ENCODE assay signal across 23 cellular contexts in genomic region chr12:31685801-31686200, GRCh38. TPM values are rescaled to one million over a fixed set of nuclear protein-coding genes. Genes with fewer than 3 reads are reported as not detected.
DNase-seq lines count a peak whose midpoint lies in the region; ATAC-seq and TF ChIP-seq lines count a peak whose summit lies in the region.
"Had no signal": no experiment of that assay in that cellular context is flagged by ENCODE, and none has a peak within 500 bp of the region (broad histone marks: within the 10 kb centered on the region; RNA-seq: fewer than 3 reads in every experiment).

No MANE protein-coding gene starts in this region.

- H2AFZ ChIP-seq in GM23248, result no peak overlapping the region

- intact Hi-C loops in activated B cell treated with CpG ODN at 0.5 μM for 24 hours (cut with micrococcal nuclease) (loop anchor here (5.0 to 10.0 kb wide), 3 partner anchors 82 to 449 kb away; no protein-coding TSS in a partner anchor), lower leg skin (cut with DNase I; ENCODE audit: low total_unique reads) (no loop called here)

- H3K27me3 ChIP-seq in HL-60 (ENCODE audit: insufficient read depth, poor library complexity, severe bottlenecking) (no peaks in the 10 kb centered on the region), GM23248 (replicated peaks; ENCODE audit: insufficient read depth) (no peaks in the 10 kb centered on the region), WERI-Rb-1 (ENCODE audit: insufficient read depth, low read depth, severe bottlenecking) (no peaks in the 10 kb centered on the region)
- H3K27me3 ChIP-seq: BE2C had no signal

- ATAC-seq in activated B cell treated with CpG ODN at 0.5 μM for 24 hours (ENCODE audit: low read depth) (no peak), naive B cell (ENCODE audit: low read depth in 2 of 2) (no peak), GM21381 (IDR thresholded peaks at IDR 0.05; ENCODE audit: unreplicated experiment) (no peak)
- ATAC-seq: HCT116, HepG2, T-cell had no signal

- H3F3A ChIP-seq in GM23248 (ENCODE audit: insufficient read depth), result no peaks in the 10 kb centered on the region

- no peak overlapping the region for H3K4me2 ChIP-seq in GM23248 (ENCODE audit: unreplicated experiment)

- CTCF ChIA-PET in activated B cell treated with CpG ODN at 0.5 μM for 24 hours (lab: Charles Lee), result no interaction called here

- no peaks in the 10 kb centered on the region for H3K36me3 ChIP-seq in GM23248 (ENCODE audit: low read depth)
- no peaks in the 10 kb centered on the region; the same call in 1 of the 2 replicates for H3K36me3 ChIP-seq in WERI-Rb-1
- H3K36me3 ChIP-seq: BE2C had no signal

- H3K9ac ChIP-seq in GM23248, result no peak overlapping the region

- H3K27ac Mint-ChIP-seq in activated B cell treated with CpG ODN at 0.5 μM for 24 hours, result peak overlapping the region; percentile 98
- H3K27ac Mint-ChIP-seq in naive B cell, result peak overlapping the region in 4 of 6 donors; percentile 12 to 91 (median 64)
- H3K27ac Mint-ChIP-seq: CD4-positive, alpha-beta T cell; T-cell had no signal

- H3K4me1 Mint-ChIP-seq in activated B cell treated with CpG ODN at 0.5 μM for 24 hours (peaks cover 49% of the 10 kb centered on the region), naive B cell (peaks cover 15 to 43% (median 18%) of the 10 kb centered on the region in 3 donors)

- no peaks in the 10 kb centered on the region for H3K27me3 Mint-ChIP-seq in activated B cell treated with CpG ODN at 0.5 μM for 24 hours
- no peaks in the 10 kb centered on the region for H3K27me3 Mint-ChIP-seq in naive B cell
- H3K27me3 Mint-ChIP-seq: CD4-positive, alpha-beta T cell; T-cell had no signal

- H3K27ac ChIP-seq in HL-60 (replicated peaks) (peak overlapping the region; percentile 64), GM23248 (no peak overlapping the region), WERI-Rb-1 (no peak overlapping the region)
- H3K27ac ChIP-seq: RWPE1 had no signal

- peaks cover 55% of the 10 kb centered on the region for H3K36me3 Mint-ChIP-seq in activated B cell treated with CpG ODN at 0.5 μM for 24 hours (ENCODE audit: low read depth)
- H3K36me3 Mint-ChIP-seq in naive B cell, result peaks cover 21 to 24% of the 10 kb centered on the region in 2 donors

- POLR2A ChIA-PET in activated B cell treated with CpG ODN at 0.5 μM for 24 hours (lab: Charles Lee), result interaction anchor here (0.6 to 4.7 kb wide), 10 partner anchors 19 to 274 kb away, joined by 3 to 52 read pairs (median 10); partner anchors contain the start of genes AMN1, ETFBKMT and RESF1

- in situ Hi-C loops in GM23248 (cut with MboI), result loop anchor here (25.0 kb wide), 1 partner anchor 102 kb away; a partner anchor contains a TSS

- H3K4me3 ChIP-seq in HL-60 (replicated peaks; ENCODE audit: insufficient read depth, low read length) (no peak overlapping the region), lower leg skin (ENCODE audit: low read depth, poor library complexity, severe bottlenecking) (no peak overlapping the region), GM23248 (no peak overlapping the region), WERI-Rb-1 (ENCODE audit: low read depth, low read length) (no peak overlapping the region)

- no peaks in the 10 kb centered on the region for H4K20me1 ChIP-seq in GM23248 (ENCODE audit: insufficient read depth)

- H3K9me3 Mint-ChIP-seq in activated B cell treated with CpG ODN at 0.5 μM for 24 hours, result peaks cover 7% of the 10 kb centered on the region
- peaks cover 4 to 42% (median 26%) of the 10 kb centered on the region in 7 donors for H3K9me3 Mint-ChIP-seq in naive B cell

- H3K9me2 ChIP-seq in GM23248 (ENCODE audit: insufficient read depth), result no peaks in the 10 kb centered on the region

- TF ChIP-seq POLR2A in lower leg skin (IDR thresholded peaks at IDR 0.05), result no peak

- DNase-seq in HL-60 (ENCODE audit: low read depth in 1 of 2, low spot score in 1 of 2) (no peak), activated B cell treated with CpG ODN at 0.5 μM for 24 hours (no peak), naive B cell (no peak), lower leg skin (ENCODE audit: low spot score in 2 of 2) (no peak), GM23248 (no peak), WERI-Rb-1 (no peak)
- DNase-seq: BE2C; CD4-positive, alpha-beta T cell; KBM-7; MV-4-11; NCI-H1105; NCI-H1436 treated with DMSO at 0.1 percent for 48 hours; NCI-H187 treated with DMSO at 0.1 percent for 48 hours; NCI-H2171 treated with DMSO at 0.1 percent for 48 hours; NCI-H345; NCI-H510A treated with DMSO at 0.1 percent for 48 hours; NK-92 treated with Interleukin-12 subunit alpha and Interleukin-12 subunit beta, amount 100 ng/mL, for 24 hours; SHP77; T-cell had no signal

- WGBS in lower leg skin, 2 donors, result 75 to 92% methylated on average over 3 of the region's 3 CpGs
- WGBS in GM23248 (ENCODE audit: low coverage in 1 of 2, low lambda C conversion rate in 2 of 2, missing lambda C conversion rate in 2 of 2), 2 experiments, result 92 to 97% methylated on average over 2 to 3 of the region's 3 CpGs

- no peaks in the 10 kb centered on the region for H3K4me1 ChIP-seq in GM23248 (ENCODE audit: insufficient read depth)
- H3K4me1 ChIP-seq: BE2C had no signal

- no peaks in the 10 kb centered on the region for H3K79me2 ChIP-seq in GM23248 (ENCODE audit: insufficient read depth)

- TF ChIP-seq CTCF in HL-60 (IDR thresholded peaks at IDR 0.05; ENCODE audit: insufficient read depth, low read length), result no peak
- TF ChIP-seq CTCF in activated B cell treated with CpG ODN at 0.5 μM for 24 hours (IDR thresholded peaks at IDR 0.05), result no peak
- TF ChIP-seq CTCF in lower leg skin (IDR thresholded peaks at IDR 0.05), result no peak
- no peak for TF ChIP-seq CTCF in WERI-Rb-1 (IDR thresholded peaks at IDR 0.05; ENCODE audit: low read depth, low read length)

- H3K4me3 Mint-ChIP-seq in activated B cell treated with CpG ODN at 0.5 μM for 24 hours (no peak overlapping the region), naive B cell (no peak overlapping the region)
- H3K4me3 Mint-ChIP-seq: CD4-positive, alpha-beta T cell; T-cell had no signal

- H3K9me3 ChIP-seq in GM23248 (ENCODE audit: low read depth), result no peaks in the 10 kb centered on the region
- peaks cover 3% of the 10 kb centered on the region for H3K9me3 ChIP-seq in WERI-Rb-1 (ENCODE audit: severe bottlenecking)
- H3K9me3 ChIP-seq: BE2C had no signal

RNA-seq across cellular contexts. Expression of gene ETFBKMT, which starts 26.3 kb away (rescaled TPM):
- total RNA-seq in activated B cell treated with CpG ODN at 0.5 μM for 24 hours, result 0.91 and 2.0 TPM in 2 replicates
- 1 to 10 TPM in 4 of 6 donors, under 1 TPM in 2; 0.50 to 2.7 (median 1.3) TPM for polyA plus RNA-seq in naive B cell (ENCODE audit: low read depth in 6 of 6)
- 1 to 10 TPM; 1.8 to 3.4 (median 2.3) TPM for total RNA-seq in lower leg skin
- total RNA-seq in GM23248 (2014; rRNA removed; shearing (Covaris generic)), result 1.8 and 3.4 TPM in 2 replicates
- 2.6 and 4.3 TPM in 2 replicates for polyA plus RNA-seq in GM23248 (2016; fragmentation: Nextera tagmentation; extraction: Ambion mirVana)

RNA-seq across cellular contexts. Expression of gene AMN1, which starts 43.0 kb away (rescaled TPM):
- total RNA-seq in activated B cell treated with CpG ODN at 0.5 μM for 24 hours, result 13.7 and 15.5 TPM in 2 replicates
- 10 to 100 TPM; 29.2 to 59.1 (median 37.0) TPM for polyA plus RNA-seq in naive B cell (ENCODE audit: low read depth in 6 of 6)
- 10 to 100 TPM in 3 of 4 donors, 1 to 10 TPM in 1; 9.5 to 20.5 (median 10.8) TPM for total RNA-seq in lower leg skin
- total RNA-seq in GM23248 (2014; rRNA removed; shearing (Covaris generic)), result 5.7 and 12.9 TPM in 2 replicates
- polyA plus RNA-seq in GM23248 (2016; fragmentation: Nextera tagmentation; extraction: Ambion mirVana), result 5.0 and 5.2 TPM in 2 replicates
